8 cellular contexts compared by ENCODE assay signal in the genomic region with DNA sequence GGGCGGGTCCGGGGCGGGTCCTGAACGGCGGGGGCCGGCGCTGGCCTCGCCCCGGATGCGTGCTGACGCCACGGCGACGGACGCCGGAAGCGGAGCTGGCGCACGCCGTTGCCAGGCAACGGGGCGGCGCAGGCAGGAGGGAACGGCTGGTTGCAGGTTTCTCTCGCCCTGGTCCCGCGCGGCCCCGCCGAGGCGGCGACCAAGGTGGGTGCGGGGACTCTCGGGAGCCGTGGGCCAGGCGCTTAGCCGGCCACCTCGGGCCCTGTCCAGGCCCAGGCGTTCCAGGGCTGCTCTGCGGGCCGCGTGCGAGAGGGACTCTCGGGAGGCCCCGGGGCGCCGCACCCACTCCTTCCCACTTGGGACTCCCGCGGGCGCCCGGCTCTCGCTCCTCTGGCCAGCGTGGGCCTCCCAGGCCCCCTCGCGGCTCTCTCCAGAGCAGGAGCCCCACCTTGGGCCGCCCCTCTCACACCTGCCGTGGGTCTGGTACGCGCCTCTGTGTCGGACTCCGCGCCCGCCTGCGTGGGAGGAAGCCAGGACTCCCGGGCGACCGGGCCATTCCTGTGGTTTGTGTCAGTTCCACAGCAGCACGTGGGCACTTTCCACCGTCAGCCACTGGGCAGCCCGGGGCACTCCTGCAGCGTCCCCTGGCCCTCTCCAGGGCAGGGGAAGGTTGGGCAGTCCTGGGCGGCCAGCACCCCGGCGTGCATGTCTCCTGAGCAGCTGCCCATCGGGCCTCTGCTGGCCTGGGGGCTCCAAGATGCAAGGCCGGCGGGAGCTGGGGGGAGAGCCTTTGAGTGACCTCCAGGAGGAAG. TPM values are rescaled to one million over a fixed set of nuclear protein-coding genes. Genes with fewer than 3 reads are reported as not detected.
A peak's percentile ranks its signal among the peaks of the same experiment; 100 is the strongest.
DNase-seq lines count a peak whose midpoint lies in the region; ATAC-seq and FAIRE-seq lines count a peak whose summit lies in the region.

A gene (plus strand): TSS at position 114 of the 812 bp plus-strand sequence. CDS start 644 bp downstream, at position 758.

- H3K4me3 Mint-ChIP-seq in immature natural killer cell, result peak within 1 kb of the TSS; percentile 73 to 85 (median 77)

- H3K27ac Mint-ChIP-seq in immature natural killer cell, result peak within 1 kb of the TSS in 5 of 6 donors; percentile 71 to 90 (median 76)

- peaks cover 0 to 3% (median 0%) of the 10 kb centered on the region in 3 donors for H3K36me3 Mint-ChIP-seq in immature natural killer cell

- H3K9me3 ChIP-seq in small intestine (ENCODE audit: control insufficient read depth, low read depth), result no peaks in the 10 kb centered on the region

- DNase-seq in NCI-H524 (lab: John Stamatoyannopoulos, UW), result peak; percentile 76 to 94
- DNase-seq in NCI-H524 treated with DMSO at 0.1 percent for 48 hours (lab: John Stamatoyannopoulos, UW), result no peak
- peak; percentile 93 to 95 for DNase-seq in NCI-H2081 (lab: John Stamatoyannopoulos, UW)
- DNase-seq in UCSD-AML1 (lab: John Stamatoyannopoulos, UW; ENCODE audit: unreplicated experiment), result peak; percentile 91
- DNase-seq in T47D (ENCODE audit: low read depth in 1 of 2, low spot score in 1 of 2), result peak; percentile 96 to 99
- peak; percentile 90 to 93 (median 92) for DNase-seq in immature natural killer cell
- peak; percentile 92 for DNase-seq in small intestine

- H3K36me3 ChIP-seq in small intestine (ENCODE audit: control insufficient read depth in 2 of 2, insufficient read depth in 2 of 2, low read length in 2 of 2), result no peaks in the 10 kb centered on the region

- H3K27ac ChIP-seq in small intestine (ENCODE audit: low read depth in 1 of 2, low read length in 1 of 2), result peak within 1 kb of the TSS; percentile 16 to 38

- peak; percentile 97 for ATAC-seq in HG02885 (IDR thresholded peaks at IDR 0.05; ENCODE audit: poor library complexity, unreplicated experiment)

- H3K4me1 ChIP-seq in small intestine (ENCODE audit: control insufficient read depth in 2 of 2, insufficient read depth in 1 of 2, low read depth in 1 of 2, low read length in 1 of 2), result no peaks in the 10 kb centered on the region

- WGBS in small intestine, 3 donors, result 1 to 2% (median 2%) methylated on average over 32 to 77 of the region's 77 CpGs

- no peak for FAIRE-seq in small intestine (lab: Jason Lieb, UNC)

- peak within 1 kb of the TSS; percentile 51 to 71 for H3K4me3 ChIP-seq in small intestine (ENCODE audit: low read depth in 1 of 2, low read length in 2 of 2)

- no peaks in the 10 kb centered on the region for H3K9me3 Mint-ChIP-seq in immature natural killer cell

- H3K27me3 ChIP-seq in small intestine (ENCODE audit: control insufficient read depth in 2 of 2, insufficient read depth in 2 of 2, low read length in 2 of 2), result no peaks in the 10 kb centered on the region

- H3K27me3 Mint-ChIP-seq in immature natural killer cell (ENCODE audit: low read depth in 3 of 3), result peaks cover 3 to 7% (median 4%) of the 10 kb centered on the region in 3 donors

- peaks cover 5 to 7% of the 10 kb centered on the region in 2 donors for H3K4me1 Mint-ChIP-seq in immature natural killer cell

- in situ Hi-C loops in T47D (cut with HindIII; ENCODE audit: low pct_unique_long_range_greater_than_20kb, low sequenced_read_pairs), result no loop called here

RNA-seq across cellular contexts. Expression of the gene that starts here (rescaled TPM):
- under 1 TPM in 2 of 3 donors, not detected in 1; 0.37 to 0.57 TPM for polyA plus RNA-seq in immature natural killer cell
- 1 to 10 TPM in 2 of 3 donors, under 1 TPM in 1; 0.89 to 5.0 (median 1.4) TPM for polyA plus RNA-seq in small intestine

Comparison
In these comparisons a context has a peak if more than half of its experiments do, and no peak if none do; other contexts are left out.
1. Peak in DNase-seq in immature natural killer cell; RNA of the gene not detected or under 1 TPM.